8 cellular contexts compared by ENCODE assay signal in genomic region chr15:31391687-31392671, GRCh38.
DNase-seq lines count a peak whose midpoint lies in the region; ATAC-seq and TF ChIP-seq lines count a peak whose summit lies in the region.

No MANE protein-coding gene starts in this region.

- DNase-seq in AG20443 (ENCODE audit: low spot score) (peak; percentile 91), RWPE2 (ENCODE audit: low spot score) (no peak), activated gamma-delta T cell treated with Interleukin-2 at 50 U/mL for 16 hours (peak; percentile 86), suprapubic skin (ENCODE audit: low spot score in 2 of 2) (peak; percentile 94 to 96)

- TF ChIP-seq CTCF in RWPE2 (IDR thresholded peaks at IDR 0.05; ENCODE audit: poor library complexity, severe bottlenecking) (peak; percentile 21), gastroesophageal sphincter (IDR thresholded peaks at IDR 0.05) (peak in 1 of 4 experiments; percentile 32), neutrophil (IDR thresholded peaks at IDR 0.05) (no peak), suprapubic skin (IDR thresholded peaks at IDR 0.05) (no peak)

- no peaks in the 10 kb centered on the region for H3K36me3 ChIP-seq in RWPE2 (ENCODE audit: low read depth)
- no peaks in the 10 kb centered on the region for H3K36me3 ChIP-seq in gastroesophageal sphincter
- no peaks in the 10 kb centered on the region for H3K36me3 ChIP-seq in neutrophil
- H3K36me3 ChIP-seq in suprapubic skin: no peaks in the 10 kb centered on the region

- H3K4me3 ChIP-seq in RWPE2 (ENCODE audit: severe bottlenecking) (peak overlapping the region; percentile 49), gastroesophageal sphincter (peak overlapping the region; percentile 54 to 77), neutrophil (ENCODE audit: low read depth in 1 of 2, low read length in 1 of 2) (peak overlapping the region; percentile 57 to 70), suprapubic skin (peak overlapping the region; percentile 79)

- H3K4me1 ChIP-seq in RWPE2 (ENCODE audit: insufficient read depth, poor library complexity, severe bottlenecking) (peaks cover 17% of the 10 kb centered on the region), gastroesophageal sphincter (peaks cover 0 to 62% (median 14%) of the 10 kb centered on the region in 3 donors), neutrophil (ENCODE audit: control insufficient read depth in 1 of 2, insufficient read depth in 1 of 2, low read depth in 1 of 2, low read length in 1 of 2) (peaks cover 9 to 22% of the 10 kb centered on the region in 2 experiments), suprapubic skin (peaks cover 39% of the 10 kb centered on the region)

- ATAC-seq in GM19043 (IDR thresholded peaks at IDR 0.05; ENCODE audit: low read depth, unreplicated experiment) (peak; percentile 61), HG03280 (IDR thresholded peaks at IDR 0.05; ENCODE audit: unreplicated experiment) (peak; percentile 93), RWPE2 (ENCODE audit: low read depth) (peak; percentile 70), gastroesophageal sphincter (peak; percentile 88)

- no peak for TF ChIP-seq EP300 in gastroesophageal sphincter (IDR thresholded peaks at IDR 0.05)
- no peak for TF ChIP-seq EP300 in suprapubic skin (IDR thresholded peaks at IDR 0.05)

- 0% methylated on average over 11 of the region's 86 CpGs; no CpG with 5 or more reads in 1 of the 2 donors for WGBS in gastroesophageal sphincter (ENCODE audit: low coverage in 1 of 2), 2 donors
- under 1% methylated on average over 34 of the region's 86 CpGs for WGBS in suprapubic skin

- H3K27me3 ChIP-seq in RWPE2 (ENCODE audit: insufficient read depth, poor library complexity, severe bottlenecking): no peaks in the 10 kb centered on the region
- H3K27me3 ChIP-seq in gastroesophageal sphincter: no peaks in the 10 kb centered on the region
- peaks cover 88% of the 10 kb centered on the region for H3K27me3 ChIP-seq in neutrophil
- no peaks in the 10 kb centered on the region for H3K27me3 ChIP-seq in suprapubic skin

- H3K9me3 ChIP-seq in RWPE2 (ENCODE audit: severe bottlenecking) (no peaks in the 10 kb centered on the region), gastroesophageal sphincter (no peaks in the 10 kb centered on the region), neutrophil (no peaks in the 10 kb centered on the region), suprapubic skin (no peaks in the 10 kb centered on the region)

- H3K27ac ChIP-seq in RWPE2 (ENCODE audit: poor library complexity, severe bottlenecking): no peak overlapping the region
- H3K27ac ChIP-seq in gastroesophageal sphincter: peak overlapping the region; percentile 91 to 98 (median 94)
- no peak overlapping the region for H3K27ac ChIP-seq in neutrophil
- H3K27ac ChIP-seq in suprapubic skin: peak overlapping the region; percentile 97

- peak; percentile 90 to 92 for TF ChIP-seq POLR2A in gastroesophageal sphincter (IDR thresholded peaks at IDR 0.05)
- peak; percentile 50 to 93 for TF ChIP-seq POLR2A in suprapubic skin (IDR thresholded peaks at IDR 0.05)

Comparison
In these comparisons a context has a peak if more than half of its experiments do, and no peak if none do; other contexts are left out.
1. H3K27ac ChIP-seq: peak in gastroesophageal sphincter (4 of 4) and suprapubic skin (single experiment); none in RWPE2 (single experiment) and neutrophil (single experiment).
2. Peak in every context shown above with its lines, with median percentiles within 50 percentile points of each other: ATAC-seq and H3K4me3 ChIP-seq.